ENCODE assay signal across 1 cellular context in the genomic region with DNA sequence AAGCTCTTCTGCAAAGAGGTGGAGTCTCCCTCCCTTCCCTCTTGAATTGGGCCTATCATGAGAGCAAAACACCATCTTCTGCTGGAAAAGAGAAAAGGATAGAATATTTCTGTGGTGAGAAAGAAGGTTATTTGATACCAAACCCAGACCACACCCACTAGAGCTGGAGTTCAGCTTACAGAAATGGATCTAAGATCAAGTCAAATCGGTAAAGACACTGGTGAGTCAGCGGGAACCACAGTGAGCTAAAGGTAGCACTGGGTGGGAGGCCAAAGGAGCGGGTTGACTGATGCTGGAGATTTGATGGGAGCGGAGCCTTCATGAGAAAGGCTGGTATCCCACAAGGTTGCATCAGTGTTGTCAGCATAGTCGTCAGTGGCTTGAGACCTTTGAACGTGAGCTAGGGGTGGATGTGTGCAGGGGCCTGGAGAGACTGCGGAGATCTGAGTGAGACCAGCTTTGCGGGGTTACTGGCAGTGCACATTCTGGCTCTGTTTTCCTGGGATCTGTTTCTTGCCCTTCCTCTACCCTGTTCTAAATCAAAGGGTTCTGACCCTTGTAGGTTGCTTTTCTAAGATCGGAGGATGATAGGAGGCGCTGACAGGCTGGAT.
TF ChIP-seq lines count a peak whose summit lies in the region.

No MANE protein-coding gene starts in this region.

TF ChIP-seq in GM23338, 12 proteins besides CTCF, POLR2A, EP300 and RAD21:
- TF ChIP-seq, protein P1, sequence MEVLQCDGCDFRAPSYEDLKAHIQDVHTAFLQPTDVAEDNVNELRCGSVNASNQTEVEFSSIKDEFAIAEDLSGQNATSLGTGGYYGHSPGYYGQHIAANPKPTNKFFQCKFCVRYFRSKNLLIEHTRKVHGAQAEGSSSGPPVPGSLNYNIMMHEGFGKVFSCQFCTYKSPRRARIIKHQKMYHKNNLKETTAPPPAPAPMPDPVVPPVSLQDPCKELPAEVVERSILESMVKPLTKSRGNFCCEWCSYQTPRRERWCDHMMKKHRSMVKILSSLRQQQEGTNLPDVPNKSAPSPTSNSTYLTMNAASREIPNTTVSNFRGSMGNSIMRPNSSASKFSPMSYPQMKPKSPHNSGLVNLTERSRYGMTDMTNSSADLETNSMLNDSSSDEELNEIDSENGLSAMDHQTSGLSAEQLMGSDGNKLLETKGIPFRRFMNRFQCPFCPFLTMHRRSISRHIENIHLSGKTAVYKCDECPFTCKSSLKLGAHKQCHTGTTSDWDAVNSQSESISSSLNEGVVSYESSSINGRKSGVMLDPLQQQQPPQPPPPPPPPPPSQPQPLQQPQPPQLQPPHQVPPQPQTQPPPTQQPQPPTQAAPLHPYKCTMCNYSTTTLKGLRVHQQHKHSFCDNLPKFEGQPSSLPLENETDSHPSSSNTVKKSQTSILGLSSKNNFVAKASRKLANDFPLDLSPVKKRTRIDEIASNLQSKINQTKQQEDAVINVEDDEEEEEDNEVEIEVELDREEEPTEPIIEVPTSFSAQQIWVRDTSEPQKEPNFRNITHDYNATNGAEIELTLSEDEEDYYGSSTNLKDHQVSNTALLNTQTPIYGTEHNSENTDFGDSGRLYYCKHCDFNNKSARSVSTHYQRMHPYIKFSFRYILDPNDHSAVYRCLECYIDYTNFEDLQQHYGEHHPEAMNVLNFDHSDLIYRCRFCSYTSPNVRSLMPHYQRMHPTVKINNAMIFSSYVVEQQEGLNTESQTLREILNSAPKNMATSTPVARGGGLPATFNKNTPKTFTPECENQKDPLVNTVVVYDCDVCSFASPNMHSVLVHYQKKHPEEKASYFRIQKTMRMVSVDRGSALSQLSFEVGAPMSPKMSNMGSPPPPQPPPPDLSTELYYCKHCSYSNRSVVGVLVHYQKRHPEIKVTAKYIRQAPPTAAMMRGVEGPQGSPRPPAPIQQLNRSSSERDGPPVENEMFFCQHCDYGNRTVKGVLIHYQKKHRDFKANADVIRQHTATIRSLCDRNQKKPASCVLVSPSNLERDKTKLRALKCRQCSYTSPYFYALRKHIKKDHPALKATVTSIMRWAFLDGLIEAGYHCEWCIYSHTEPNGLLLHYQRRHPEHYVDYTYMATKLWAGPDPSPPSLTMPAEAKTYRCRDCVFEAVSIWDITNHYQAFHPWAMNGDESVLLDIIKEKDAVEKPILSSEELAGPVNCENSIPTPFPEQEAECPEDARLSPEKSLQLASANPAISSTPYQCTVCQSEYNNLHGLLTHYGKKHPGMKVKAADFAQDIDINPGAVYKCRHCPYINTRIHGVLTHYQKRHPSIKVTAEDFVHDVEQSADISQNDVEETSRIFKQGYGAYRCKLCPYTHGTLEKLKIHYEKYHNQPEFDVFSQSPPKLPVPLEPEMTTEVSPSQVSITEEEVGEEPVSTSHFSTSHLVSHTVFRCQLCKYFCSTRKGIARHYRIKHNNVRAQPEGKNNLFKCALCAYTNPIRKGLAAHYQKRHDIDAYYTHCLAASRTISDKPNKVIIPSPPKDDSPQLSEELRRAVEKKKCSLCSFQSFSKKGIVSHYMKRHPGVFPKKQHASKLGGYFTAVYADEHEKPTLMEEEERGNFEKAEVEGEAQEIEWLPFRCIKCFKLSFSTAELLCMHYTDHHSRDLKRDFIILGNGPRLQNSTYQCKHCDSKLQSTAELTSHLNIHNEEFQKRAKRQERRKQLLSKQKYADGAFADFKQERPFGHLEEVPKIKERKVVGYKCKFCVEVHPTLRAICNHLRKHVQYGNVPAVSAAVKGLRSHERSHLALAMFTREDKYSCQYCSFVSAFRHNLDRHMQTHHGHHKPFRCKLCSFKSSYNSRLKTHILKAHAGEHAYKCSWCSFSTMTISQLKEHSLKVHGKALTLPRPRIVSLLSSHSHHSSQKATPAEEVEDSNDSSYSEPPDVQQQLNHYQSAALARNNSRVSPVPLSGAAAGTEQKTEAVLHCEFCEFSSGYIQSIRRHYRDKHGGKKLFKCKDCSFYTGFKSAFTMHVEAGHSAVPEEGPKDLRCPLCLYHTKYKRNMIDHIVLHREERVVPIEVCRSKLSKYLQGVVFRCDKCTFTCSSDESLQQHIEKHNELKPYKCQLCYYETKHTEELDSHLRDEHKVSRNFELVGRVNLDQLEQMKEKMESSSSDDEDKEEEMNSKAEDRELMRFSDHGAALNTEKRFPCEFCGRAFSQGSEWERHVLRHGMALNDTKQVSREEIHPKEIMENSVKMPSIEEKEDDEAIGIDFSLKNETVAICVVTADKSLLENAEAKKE (CRISPR knock-in tag; IDR thresholded peaks at IDR 0.05), result no peak
- no peak for TF ChIP-seq EZH2 (IDR thresholded peaks at IDR 0.05; ENCODE audit: low read depth, unreplicated experiment)
- no peak for TF ChIP-seq CREB1 (CRISPR knock-in tag; IDR thresholded peaks at IDR 0.05; ENCODE audit: low read depth)
- TF ChIP-seq POLR2AphosphoS5 (IDR thresholded peaks at IDR 0.05; ENCODE audit: low read depth), result no peak
- no peak for TF ChIP-seq ZNF114 (CRISPR knock-in tag; IDR thresholded peaks at IDR 0.05)
- no peak for TF ChIP-seq JUNB (IDR thresholded peaks at IDR 0.05; ENCODE audit: unreplicated experiment)
- TF ChIP-seq, protein P2, sequence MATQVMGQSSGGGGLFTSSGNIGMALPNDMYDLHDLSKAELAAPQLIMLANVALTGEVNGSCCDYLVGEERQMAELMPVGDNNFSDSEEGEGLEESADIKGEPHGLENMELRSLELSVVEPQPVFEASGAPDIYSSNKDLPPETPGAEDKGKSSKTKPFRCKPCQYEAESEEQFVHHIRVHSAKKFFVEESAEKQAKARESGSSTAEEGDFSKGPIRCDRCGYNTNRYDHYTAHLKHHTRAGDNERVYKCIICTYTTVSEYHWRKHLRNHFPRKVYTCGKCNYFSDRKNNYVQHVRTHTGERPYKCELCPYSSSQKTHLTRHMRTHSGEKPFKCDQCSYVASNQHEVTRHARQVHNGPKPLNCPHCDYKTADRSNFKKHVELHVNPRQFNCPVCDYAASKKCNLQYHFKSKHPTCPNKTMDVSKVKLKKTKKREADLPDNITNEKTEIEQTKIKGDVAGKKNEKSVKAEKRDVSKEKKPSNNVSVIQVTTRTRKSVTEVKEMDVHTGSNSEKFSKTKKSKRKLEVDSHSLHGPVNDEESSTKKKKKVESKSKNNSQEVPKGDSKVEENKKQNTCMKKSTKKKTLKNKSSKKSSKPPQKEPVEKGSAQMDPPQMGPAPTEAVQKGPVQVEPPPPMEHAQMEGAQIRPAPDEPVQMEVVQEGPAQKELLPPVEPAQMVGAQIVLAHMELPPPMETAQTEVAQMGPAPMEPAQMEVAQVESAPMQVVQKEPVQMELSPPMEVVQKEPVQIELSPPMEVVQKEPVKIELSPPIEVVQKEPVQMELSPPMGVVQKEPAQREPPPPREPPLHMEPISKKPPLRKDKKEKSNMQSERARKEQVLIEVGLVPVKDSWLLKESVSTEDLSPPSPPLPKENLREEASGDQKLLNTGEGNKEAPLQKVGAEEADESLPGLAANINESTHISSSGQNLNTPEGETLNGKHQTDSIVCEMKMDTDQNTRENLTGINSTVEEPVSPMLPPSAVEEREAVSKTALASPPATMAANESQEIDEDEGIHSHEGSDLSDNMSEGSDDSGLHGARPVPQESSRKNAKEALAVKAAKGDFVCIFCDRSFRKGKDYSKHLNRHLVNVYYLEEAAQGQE (IDR thresholded peaks at IDR 0.05; ENCODE audit: unreplicated experiment), result no peak
- no peak for TF ChIP-seq NANOG (IDR thresholded peaks at IDR 0.05; ENCODE audit: borderline replicate concordance)
- no peak for TF ChIP-seq EZH2phosphoT487 (IDR thresholded peaks at IDR 0.05; ENCODE audit: unreplicated experiment)
